24 cellular contexts compared by ENCODE assay signal in the genomic region with DNA sequence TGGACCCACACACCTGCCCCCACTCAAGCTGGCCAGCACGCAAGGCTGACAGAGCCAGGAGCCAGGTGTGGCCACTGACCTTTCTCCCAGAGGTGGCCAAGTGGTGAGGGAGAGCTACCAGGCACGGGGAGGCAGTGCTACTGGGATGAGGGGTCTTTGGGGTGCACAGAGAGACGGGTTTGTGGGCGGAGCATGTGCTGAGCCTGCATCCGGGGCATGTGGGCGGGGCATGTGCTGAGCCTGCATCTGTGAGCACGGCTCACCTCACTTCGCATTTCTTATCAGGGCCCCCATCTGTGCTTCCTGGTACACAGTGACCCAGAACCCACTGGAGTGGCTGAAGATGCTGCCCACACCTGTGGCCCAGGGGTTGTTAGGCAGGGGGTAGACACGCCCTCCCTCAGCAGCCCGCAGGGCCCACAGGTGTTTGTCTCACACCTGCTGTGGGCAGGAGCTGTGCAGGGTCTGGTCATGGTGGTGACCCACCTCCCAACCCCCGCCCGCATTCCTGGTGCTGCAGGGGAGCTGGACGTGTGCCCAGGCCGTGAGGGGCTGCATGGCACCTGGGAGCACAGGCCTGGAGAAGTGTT. TPM values are rescaled to one million over a fixed set of nuclear protein-coding genes. Genes with fewer than 3 reads are reported as not detected.
DNase-seq lines count a peak whose midpoint lies in the region; ATAC-seq, FAIRE-seq and TF ChIP-seq lines count a peak whose summit lies in the region.
"Had no signal": no experiment of that assay in that cellular context is flagged by ENCODE, and none has a peak within 500 bp of the region (broad histone marks: within the 10 kb centered on the region; RNA-seq: fewer than 3 reads in every experiment).

No MANE protein-coding gene starts in this region.

- FAIRE-seq in pancreas (lab: Jason Lieb, UNC) = no peak
- FAIRE-seq: GM12891, keratinocyte had no signal

- H3K27ac ChIP-seq in HEK293 (ENCODE audit: extremely low read depth, low read depth, low read length) = no peak overlapping the region
- peak overlapping the region; percentile 84 for H3K27ac ChIP-seq in WERI-Rb-1
- peak overlapping the region; percentile 72 to 88 (median 83) for H3K27ac ChIP-seq in pancreas
- H3K27ac ChIP-seq: C4-2B, cardiac muscle cell, uterus had no signal

- no peak for ATAC-seq in activated CD4-positive, alpha-beta T cell treated with anti-CD3 and anti-CD28 coated beads for 36 hours
- peak; percentile 17 to 40 (median 32) for ATAC-seq in pancreas
- no peak for ATAC-seq in esophagus mucosa
- no peak for ATAC-seq in HG03039 (IDR thresholded peaks at IDR 0.05; ENCODE audit: unreplicated experiment)

- peak; percentile 42 for DNase-seq in activated CD4-positive, alpha-beta T cell treated with anti-CD3 and anti-CD28 coated beads for 36 hours
- DNase-seq in activated CD4-positive, alpha-beta T cell treated with anti-CD3 and anti-CD28 coated beads, Interleukin-2, amount 50 U/mL, for 48 hours = no peak
- DNase-seq in WERI-Rb-1 (no peak), pancreas (peak in 4 of 6 donors; percentile 63 to 76 (median 72)), GM20000 (ENCODE audit: low spot score) (no peak)
- DNase-seq: activated CD4-positive, CD25-positive, alpha-beta regulatory T cell treated with anti-CD3 and anti-CD28 coated beads, Interleukin-2, amount 50 U/mL, for 72 hours; KG1; MV-4-11; NCI-H2029 treated with DMSO at 0.1 percent for 48 hours; occipital lobe; T1000; uterus had no signal

- H3K27me3 Mint-ChIP-seq in activated CD4-positive, alpha-beta T cell treated with anti-CD3 and anti-CD28 coated beads for 36 hours = peaks cover 2% of the 10 kb centered on the region

- intact Hi-C loops in activated CD4-positive, alpha-beta T cell treated with anti-CD3 and anti-CD28 coated beads for 36 hours (cut with DNase I, micrococcal nuclease) = loop anchor here in 1 of 2 experiments (2.0 to 5.0 kb wide), 3 partner anchors 55 to 684 kb away; no protein-coding TSS in a partner anchor
- intact Hi-C loops in pancreas (cut with DNase I) = loop anchor here in 1 of 3 donors (10.0 kb wide), 2 partner anchors 108 to 138 kb away; no protein-coding TSS in a partner anchor

- CTCF ChIA-PET in activated CD4-positive, alpha-beta T cell treated with anti-CD3 and anti-CD28 coated beads for 36 hours (lab: Charles Lee) = interaction anchor here (0.6 to 1.2 kb wide), 3 partner anchors 14 to 141 kb away, joined by 3 to 5 read pairs (median 3); no protein-coding TSS in a partner anchor
- CTCF ChIA-PET in HEK293 (lab: Yijun Ruan, JAX) = interaction anchor here (0.6 to 3.2 kb wide), 15 partner anchors 10 to 369 kb away, joined by 3 to 16 read pairs (median 11); no protein-coding TSS in a partner anchor

- H3K36me3 Mint-ChIP-seq in activated CD4-positive, alpha-beta T cell treated with anti-CD3 and anti-CD28 coated beads for 36 hours (ENCODE audit: low read depth) = no peaks in the 10 kb centered on the region

- H3K36me3 ChIP-seq in HEK293 (ENCODE audit: control insufficient read depth in 2 of 2, insufficient read depth in 1 of 2, low read length in 2 of 2) = no peaks in the 10 kb centered on the region
- H3K36me3 ChIP-seq in WERI-Rb-1 = no peaks in the 10 kb centered on the region
- no peaks in the 10 kb centered on the region for H3K36me3 ChIP-seq in pancreas
- H3K36me3 ChIP-seq: cardiac muscle cell, uterus had no signal

- H3K27ac Mint-ChIP-seq in activated CD4-positive, alpha-beta T cell treated with anti-CD3 and anti-CD28 coated beads for 36 hours = no peak overlapping the region
- H3K27ac Mint-ChIP-seq: dendritic cell treated with granulocyte-macrophage colony-stimulating factor and Interleukin-4, amounts not matched to agents 40 ng/mL and 50 ng/mL, for 4 days; GM23338 had no signal

- H3K9me3 Mint-ChIP-seq in activated CD4-positive, alpha-beta T cell treated with anti-CD3 and anti-CD28 coated beads for 36 hours (ENCODE audit: low read depth) = no peaks in the 10 kb centered on the region
- H3K9me3 Mint-ChIP-seq: dendritic cell treated with granulocyte-macrophage colony-stimulating factor and Interleukin-4, amounts not matched to agents 40 ng/mL and 50 ng/mL, for 4 days had no signal

- 27 to 32% methylated on average over 14 of the region's 14 CpGs for WGBS in pancreas, 2 donors

- POLR2A ChIA-PET in activated CD4-positive, alpha-beta T cell treated with anti-CD3 and anti-CD28 coated beads for 36 hours (lab: Charles Lee) = no interaction called here
- POLR2A ChIA-PET in HEK293 (lab: Yijun Ruan, JAX) = interaction anchor here (1.2 kb wide), 1 partner anchor 15 kb away, joined by 3 read pairs; no protein-coding TSS in a partner anchor

- peaks cover 4% of the 10 kb centered on the region for H3K4me1 Mint-ChIP-seq in activated CD4-positive, alpha-beta T cell treated with anti-CD3 and anti-CD28 coated beads for 36 hours

- H3K4me3 Mint-ChIP-seq in activated CD4-positive, alpha-beta T cell treated with anti-CD3 and anti-CD28 coated beads for 36 hours = no peak overlapping the region
- H3K4me3 Mint-ChIP-seq: dendritic cell treated with granulocyte-macrophage colony-stimulating factor and Interleukin-4, amounts not matched to agents 40 ng/mL and 50 ng/mL, for 4 days; GM23338 had no signal

- TF ChIP-seq CTCF in HEK293 (tag by site-specific recombination; IDR thresholded peaks at IDR 0.05) (no peak), WERI-Rb-1 (IDR thresholded peaks at IDR 0.05; ENCODE audit: low read depth, low read length) (no peak), pancreas (IDR thresholded peaks at IDR 0.05) (no peak), GM20000 (IDR thresholded peaks at IDR 0.05; ENCODE audit: extremely low read depth, missing control alignments) (no peak)

- no peak overlapping the region for H3K4me3 ChIP-seq in HEK293 (ENCODE audit: low read depth, low read length)
- no peak overlapping the region for H3K4me3 ChIP-seq in WERI-Rb-1 (ENCODE audit: low read depth, low read length)
- H3K4me3 ChIP-seq in pancreas = peak overlapping the region in 2 of 4 donors; percentile 22 to 24
- H3K4me3 ChIP-seq: cardiac muscle cell, GM23338, lung had no signal

- H3K9me3 ChIP-seq in HEK293 (ENCODE audit: control insufficient read depth, insufficient read depth, low read depth, low read length) = no peaks in the 10 kb centered on the region
- no peaks in the 10 kb centered on the region for H3K9me3 ChIP-seq in WERI-Rb-1 (ENCODE audit: severe bottlenecking)
- H3K9me3 ChIP-seq in pancreas = no peaks in the 10 kb centered on the region
- H3K9me3 ChIP-seq: uterus had no signal

- H3K4me1 ChIP-seq in HEK293 (ENCODE audit: control insufficient read depth, insufficient read depth, low read length) = no peaks in the 10 kb centered on the region
- H3K4me1 ChIP-seq in pancreas = peaks cover 10 to 12% (median 12%) of the 10 kb centered on the region in 3 donors
- H3K4me1 ChIP-seq: uterus had no signal

- H3K27me3 ChIP-seq in WERI-Rb-1 (ENCODE audit: insufficient read depth, low read depth, severe bottlenecking) = no peaks in the 10 kb centered on the region
- no peaks in the 10 kb centered on the region for H3K27me3 ChIP-seq in pancreas
- H3K27me3 ChIP-seq: cardiac muscle cell, uterus had no signal

TF ChIP-seq in HEK293, 187 proteins besides CTCF, POLR2A, EP300 and RAD21:
- TF ChIP-seq, protein P1, sequence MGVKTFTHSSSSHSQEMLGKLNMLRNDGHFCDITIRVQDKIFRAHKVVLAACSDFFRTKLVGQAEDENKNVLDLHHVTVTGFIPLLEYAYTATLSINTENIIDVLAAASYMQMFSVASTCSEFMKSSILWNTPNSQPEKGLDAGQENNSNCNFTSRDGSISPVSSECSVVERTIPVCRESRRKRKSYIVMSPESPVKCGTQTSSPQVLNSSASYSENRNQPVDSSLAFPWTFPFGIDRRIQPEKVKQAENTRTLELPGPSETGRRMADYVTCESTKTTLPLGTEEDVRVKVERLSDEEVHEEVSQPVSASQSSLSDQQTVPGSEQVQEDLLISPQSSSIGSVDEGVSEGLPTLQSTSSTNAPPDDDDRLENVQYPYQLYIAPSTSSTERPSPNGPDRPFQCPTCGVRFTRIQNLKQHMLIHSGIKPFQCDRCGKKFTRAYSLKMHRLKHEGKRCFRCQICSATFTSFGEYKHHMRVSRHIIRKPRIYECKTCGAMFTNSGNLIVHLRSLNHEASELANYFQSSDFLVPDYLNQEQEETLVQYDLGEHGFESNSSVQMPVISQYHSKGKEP (tag by site-specific recombination; IDR thresholded peaks at IDR 0.05) = 0 out of 2 replicates have a peak, but pooled peaks have one; percentile 23
- TF ChIP-seq ZNF175 (tag by site-specific recombination; IDR thresholded peaks at IDR 0.05) = no peak
- peak; percentile 23; the same call in 1 of the 2 replicates for TF ChIP-seq KLF9 (tag by site-specific recombination; IDR thresholded peaks at IDR 0.05; ENCODE audit: low read depth)
- no peak for TF ChIP-seq ZFP37 (tag by site-specific recombination; IDR thresholded peaks at IDR 0.05)
- peak; percentile 53 for TF ChIP-seq SCRT2 (tag by site-specific recombination; IDR thresholded peaks at IDR 0.05)
- TF ChIP-seq ZNF560 (tag by site-specific recombination; IDR thresholded peaks at IDR 0.05; ENCODE audit: borderline replicate concordance) = no peak
- peak; percentile 34; the same call in 1 of the 2 replicates for TF ChIP-seq GLIS1 (tag by site-specific recombination; IDR thresholded peaks at IDR 0.05)

RNA-seq across cellular contexts. Expression of a gene that starts 21.5 kb away (rescaled TPM):
- under 1 TPM in 1 of 2 experiments, not detected in 1; 0.05 TPM for total RNA-seq in activated CD4-positive, alpha-beta T cell treated with anti-CD3 and anti-CD28 coated beads for 36 hours
- total RNA-seq in pancreas = under 1 TPM; 0.14 to 0.58 (median 0.36) TPM
- 1 to 10 TPM; 2.0 to 2.6 TPM for polyA plus RNA-seq in pancreas
- total RNA-seq in esophagus mucosa = not detected
- total RNA-seq: myocyte, right cardiac atrium had no signal
- polyA plus RNA-seq: GM23338, right cardiac atrium had no signal

RNA-seq across cellular contexts. Expression of a gene that starts 36.8 kb away (rescaled TPM):
- 10 to 100 TPM; 18.1 to 21.2 TPM for total RNA-seq in activated CD4-positive, alpha-beta T cell treated with anti-CD3 and anti-CD28 coated beads for 36 hours
- 10 to 100 TPM in 3 of 6 donors, 1 to 10 TPM in 3; 6.8 to 11.0 (median 10.4) TPM for total RNA-seq in pancreas
- 10 to 100 TPM; 12.2 to 19.1 TPM for polyA plus RNA-seq in pancreas
- 3.0 TPM for total RNA-seq in esophagus mucosa

RNA-seq across cellular contexts. Expression of a gene that starts 45.0 kb away (rescaled TPM):
- total RNA-seq in activated CD4-positive, alpha-beta T cell treated with anti-CD3 and anti-CD28 coated beads for 36 hours = 10 to 100 TPM in 1 of 2 experiments, 1 to 10 TPM in 1; 9.6 to 10.8 TPM
- total RNA-seq in pancreas = 10 to 100 TPM in 4 of 6 donors, 1 to 10 TPM in 2; 6.8 to 22.7 (median 11.5) TPM
- polyA plus RNA-seq in pancreas = 10 to 100 TPM; 33.7 to 54.4 TPM
- total RNA-seq in esophagus mucosa = 1.2 TPM

Comparison
In these comparisons a context has a peak if more than half of its experiments do, and no peak if none do; other contexts are left out.
1. DNase-seq: peak in activated CD4-positive, alpha-beta T cell treated with anti-CD3 and anti-CD28 coated beads for 36 hours (single experiment) and pancreas (4 of 6); none in activated CD4-positive, alpha-beta T cell treated with anti-CD3 and anti-CD28 coated beads, Interleukin-2, amount 50 U/mL, for 48 hours (0 of 2), WERI-Rb-1 (single experiment) and GM20000 (single experiment).
2. ATAC-seq: peak in pancreas (4 of 4); none in activated CD4-positive, alpha-beta T cell treated with anti-CD3 and anti-CD28 coated beads for 36 hours (single experiment), esophagus mucosa (single experiment) and HG03039 (single experiment).